ENCODE assay signal across 15 cellular contexts in the genomic region with DNA sequence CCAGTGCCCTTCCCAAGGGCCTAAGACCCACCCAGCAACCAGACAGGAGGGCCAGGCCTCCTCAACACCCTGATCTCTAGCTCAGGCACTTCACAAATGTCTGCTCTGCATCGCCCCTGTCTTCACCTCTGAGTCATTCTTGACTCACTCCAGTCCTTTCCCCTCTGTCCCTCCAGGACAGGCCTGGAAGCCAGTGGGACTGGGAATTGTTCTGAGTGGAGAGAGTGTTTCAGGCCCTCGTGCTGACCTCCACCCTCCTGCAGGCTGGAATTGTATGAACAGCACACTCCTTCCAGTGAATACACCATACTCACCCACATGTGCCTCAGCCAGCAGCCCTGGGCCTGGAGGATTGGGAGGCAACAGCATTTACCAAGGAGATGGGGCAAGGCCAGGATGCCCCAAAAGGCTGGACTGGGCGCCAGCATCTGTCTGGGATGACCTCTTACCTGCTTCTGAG.
DNase-seq lines count a peak whose midpoint lies in the region; ATAC-seq and TF ChIP-seq lines count a peak whose summit lies in the region.
"Had no signal": no experiment of that assay in that cellular context is flagged by ENCODE, and none has a peak within 500 bp of the region (broad histone marks: within the 10 kb centered on the region; RNA-seq: fewer than 3 reads in every experiment).

No MANE protein-coding gene starts in this region.

- DNase-seq in HFF-Myc (ENCODE audit: extremely low read depth, low read depth) (peak; percentile 27), adipocyte (ENCODE audit: low read depth) (peak; percentile 56), Right ventricle myocardium superior (no peak), retinal pigment epithelial cell (ENCODE audit: low read depth) (peak; percentile 14), NCI-H146 treated with DMSO at 0.1 percent for 48 hours (lab: John Stamatoyannopoulos, UW; ENCODE audit: unreplicated experiment) (no peak), middle frontal gyrus (ENCODE audit: extremely low spot score, low spot score) (no peak)
- DNase-seq: activated CD4-positive, CD25-positive, alpha-beta regulatory T cell; activated T-cell treated with anti-CD3 and anti-CD28 coated beads, Interleukin-2, amount 50 U/mL, for 24 hours; Calu3; left colon; NCI-H524 treated with DMSO at 0.1 percent for 48 hours; nucleus accumbens had no signal

- no peaks in the 10 kb centered on the region for H3K36me3 ChIP-seq in adipocyte (ENCODE audit: control insufficient read depth, insufficient read depth, low read length, severe bottlenecking)

- no peak overlapping the region for H3K9ac ChIP-seq in adipocyte (ENCODE audit: low read length)

- intact Hi-C loops in Right ventricle myocardium superior (cut with DNase I) = no loop called here

- peaks cover 15% of the 10 kb centered on the region for H3K4me1 ChIP-seq in adipocyte (ENCODE audit: control insufficient read depth, insufficient read depth, low read length)

- ATAC-seq in Right ventricle myocardium superior (ENCODE audit: poor library complexity) = peak; percentile 83
- no peak for ATAC-seq in GM18907 (IDR thresholded peaks at IDR 0.05; ENCODE audit: unreplicated experiment)
- ATAC-seq in GM21717 (IDR thresholded peaks at IDR 0.05; ENCODE audit: unreplicated experiment) = no peak
- ATAC-seq: left colon; stimulated activated effector memory CD8-positive, alpha-beta T cell treated with anti-CD3 and anti-CD28 coated beads, Interleukin-12 subunit alpha, Interleukin-12 subunit beta, amount 100 ng/mL, for 72 hours had no signal

- H3K4me3 ChIP-seq in HFF-Myc (replicated peaks; ENCODE audit: low read depth, low read length) (no peak overlapping the region), adipocyte (ENCODE audit: low read length) (no peak overlapping the region), retinal pigment epithelial cell (ENCODE audit: low read length) (no peak overlapping the region)

- no peak for TF ChIP-seq CTCF in HFF-Myc (IDR thresholded peaks at IDR 0.05; ENCODE audit: low read depth, low read length, missing control alignments)
- TF ChIP-seq CTCF in retinal pigment epithelial cell (conservative IDR thresholded peaks at IDR 0.05; ENCODE audit: low read depth, low read length) = no peak

- H3K9me3 ChIP-seq in adipocyte (ENCODE audit: control insufficient read depth, low read length) = no peaks in the 10 kb centered on the region

- no peaks in the 10 kb centered on the region for H3K27me3 ChIP-seq in adipocyte (replicated peaks; ENCODE audit: control insufficient read depth, insufficient read depth, low read length)

Comparison
In these comparisons a context has a peak if more than half of its experiments do, and no peak if none do; other contexts are left out.
1. DNase-seq: peak in HFF-Myc (single experiment), adipocyte (single experiment) and retinal pigment epithelial cell (single experiment); none in Right ventricle myocardium superior (single experiment), NCI-H146 treated with DMSO at 0.1 percent for 48 hours (single experiment) and middle frontal gyrus (single experiment).